Comparison of ENCODE assay signal across 8 cellular contexts in genomic region chr2:54672587-54673456, GRCh38. TPM values are rescaled to one million over a fixed set of nuclear protein-coding genes. Genes with fewer than 3 reads are reported as not detected.
DNase-seq lines count a peak whose midpoint lies in the region; ATAC-seq, FAIRE-seq and TF ChIP-seq lines count a peak whose summit lies in the region.

No MANE protein-coding gene starts in this region.

- peaks cover 56% of the 10 kb centered on the region for H3K4me1 Mint-ChIP-seq in CD14-positive monocyte

- TF ChIP-seq POLR2A in NB4 (IDR thresholded peaks at IDR 0.05; ENCODE audit: extremely low read depth, insufficient read length), result no peak
- TF ChIP-seq POLR2A in H54 (IDR thresholded peaks at IDR 0.05; ENCODE audit: low read depth, low read length), result no peak

- peaks cover 0 to 2% (median 2%) of the 10 kb centered on the region in 3 donors for H3K27me3 Mint-ChIP-seq in CD14-positive monocyte (ENCODE audit: low read depth in 3 of 3)

- intact Hi-C loops in CD14-positive monocyte (cut with micrococcal nuclease), result no loop called here

- peaks cover 9 to 17% of the 10 kb centered on the region in 2 donors for H3K36me3 Mint-ChIP-seq in CD14-positive monocyte

- no peak for DNase-seq in CD14-positive monocyte (ENCODE audit: low spot score)
- DNase-seq in NB4 (ENCODE audit: low read depth), result peak; percentile 25
- peak; percentile 34 for DNase-seq in fibroblast of villous mesenchyme (ENCODE audit: low read depth)
- no peak for DNase-seq in H54 (ENCODE audit: insufficient read length, low spot score)
- no peak for DNase-seq in NCI-H2227 treated with DMSO at 0.1 percent for 48 hours (lab: John Stamatoyannopoulos, UW)
- no peak for DNase-seq in activated CD4-positive, alpha-beta T cell treated with anti-CD3 and anti-CD28 coated beads for 1 hour

- no peak for TF ChIP-seq CTCF in CD14-positive monocyte (IDR thresholded peaks at IDR 0.05)
- no peak for TF ChIP-seq CTCF in NB4 (IDR thresholded peaks at IDR 0.05; ENCODE audit: low read depth, low read length)
- no peak for TF ChIP-seq CTCF in fibroblast of villous mesenchyme (IDR thresholded peaks at IDR 0.05; ENCODE audit: insufficient read depth, low read depth, low read length)

- no peak for FAIRE-seq in H54 (lab: Jason Lieb, UNC)

- H3K4me3 ChIP-seq in NB4 (ENCODE audit: low read depth, low read length), result no peak overlapping the region
- no peak overlapping the region for H3K4me3 ChIP-seq in fibroblast of villous mesenchyme (ENCODE audit: low read depth, low read length)
- no peak overlapping the region for H3K4me3 ChIP-seq in skin epidermis

- no peaks in the 10 kb centered on the region for H3K9me3 Mint-ChIP-seq in CD14-positive monocyte

- H3K27ac ChIP-seq in skin epidermis, result peak overlapping the region; percentile 18 to 95 (median 81)

- H3K27ac Mint-ChIP-seq in CD14-positive monocyte, result peak overlapping the region; percentile 83 to 96 (median 94)

- H3K4me3 Mint-ChIP-seq in CD14-positive monocyte, result peak overlapping the region; percentile 78 to 92

- peak; percentile 67 for ATAC-seq in GM21528 (IDR thresholded peaks at IDR 0.05; ENCODE audit: low FRiP score, unreplicated experiment)

RNA-seq across cellular contexts. Expression of gene EML6, which starts 50.6 kb away (rescaled TPM):
- polyA plus RNA-seq in CD14-positive monocyte, result not detected
- 0.32 and 1.3 TPM in 2 replicates for total RNA-seq in fibroblast of villous mesenchyme

Comparison
In these comparisons a context has a peak if more than half of its experiments do, and no peak if none do; other contexts are left out.
1. DNase-seq: peak in NB4 (single experiment) and fibroblast of villous mesenchyme (single experiment); none in CD14-positive monocyte (single experiment), H54 (single experiment), NCI-H2227 treated with DMSO at 0.1 percent for 48 hours (single experiment) and activated CD4-positive, alpha-beta T cell treated with anti-CD3 and anti-CD28 coated beads for 1 hour (single experiment).